Comparison of ENCODE assay signal across 11 cellular contexts in genomic region chr1:94299627-94300552, GRCh38.
DNase-seq lines count a peak whose midpoint lies in the region; ATAC-seq and TF ChIP-seq lines count a peak whose summit lies in the region.
"Had no signal": no experiment of that assay in that cellular context is flagged by ENCODE, and none has a peak within 500 bp of the region (broad histone marks: within the 10 kb centered on the region; RNA-seq: fewer than 3 reads in every experiment).

No MANE protein-coding gene starts in this region.

- ATAC-seq in right lobe of liver = peak; percentile 22 to 67 (median 36)
- no peak for ATAC-seq in GM19351 (IDR thresholded peaks at IDR 0.05; ENCODE audit: unreplicated experiment)
- no peak for ATAC-seq in aorta (ENCODE audit: low FRiP score)

- H3K36me3 ChIP-seq in endodermal cell (ENCODE audit: control insufficient read depth, insufficient read depth, low read length) (no peaks in the 10 kb centered on the region), right lobe of liver (no peaks in the 10 kb centered on the region), vagina (no peaks in the 10 kb centered on the region), aorta (ENCODE audit: control insufficient read depth in 1 of 2, insufficient read depth in 2 of 2, low read length in 1 of 2) (no peaks in the 10 kb centered on the region)
- H3K36me3 ChIP-seq: ovary had no signal

- H3K27ac Mint-ChIP-seq in endodermal cell = peak overlapping the region; percentile 59

- no peak overlapping the region for H3K9ac ChIP-seq in endodermal cell (ENCODE audit: extremely low read depth, low read length, poor library complexity, severe bottlenecking)

- 71 to 84% methylated on average over 1 to 6 of the region's 6 CpGs for WGBS in endodermal cell (ENCODE audit: insufficient coverage in 1 of 2, insufficient read length in 1 of 2), 2 experiments
- WGBS in right lobe of liver (ENCODE audit: insufficient coverage, low coverage, low lambda C conversion rate, missing lambda C conversion rate) = 43% methylated on average over 5 of the region's 6 CpGs
- 43% methylated on average over 6 of the region's 6 CpGs for WGBS in aorta, 2 donors

- intact Hi-C loops in right lobe of liver (cut with DNase I) = no loop called here
- intact Hi-C loops in vagina (cut with DNase I) = no loop called here
- intact Hi-C loops in aorta (cut with DNase I) = no loop called here

- DNase-seq in NCI-H2171 treated with DMSO at 0.1 percent for 48 hours (lab: John Stamatoyannopoulos, UW) = peak; percentile 11
- DNase-seq in NCI-H2171 (lab: John Stamatoyannopoulos, UW) = no peak
- DNase-seq in endodermal cell = peak; percentile 81
- DNase-seq in right lobe of liver = no peak
- DNase-seq in vagina (ENCODE audit: extremely low spot score in 2 of 2) = no peak
- DNase-seq in T-helper 9 cell = no peak
- DNase-seq in aorta = no peak
- DNase-seq: activated CD4-positive, alpha-beta T cell treated with anti-CD3 and anti-CD28 coated beads for 48 hours; NCI-H2107; ovary had no signal

- no peak for TF ChIP-seq CTCF in endodermal cell (conservative IDR thresholded peaks at IDR 0.05)
- TF ChIP-seq CTCF in right lobe of liver (IDR thresholded peaks at IDR 0.05) = no peak
- no peak for TF ChIP-seq CTCF in vagina (IDR thresholded peaks at IDR 0.05)

- H3K27me3 ChIP-seq in endodermal cell (ENCODE audit: control insufficient read depth, insufficient read depth, low read length, poor library complexity, severe bottlenecking) = peaks cover under 1% of the 10 kb centered on the region
- no peaks in the 10 kb centered on the region for H3K27me3 ChIP-seq in right lobe of liver
- no peaks in the 10 kb centered on the region for H3K27me3 ChIP-seq in vagina
- no peaks in the 10 kb centered on the region for H3K27me3 ChIP-seq in aorta (ENCODE audit: control insufficient read depth in 1 of 2, insufficient read depth in 2 of 2, low read length in 1 of 2)
- H3K27me3 ChIP-seq: ovary had no signal

- no peaks in the 10 kb centered on the region for H3K27me3 Mint-ChIP-seq in endodermal cell (ENCODE audit: insufficient read depth)

- H3K9me3 Mint-ChIP-seq in endodermal cell = no peaks in the 10 kb centered on the region

- peaks cover 10% of the 10 kb centered on the region for H3K4me1 Mint-ChIP-seq in endodermal cell

- no peaks in the 10 kb centered on the region for H3K9me3 ChIP-seq in endodermal cell (ENCODE audit: control insufficient read depth, low read length)
- no peaks in the 10 kb centered on the region for H3K9me3 ChIP-seq in right lobe of liver
- H3K9me3 ChIP-seq in vagina = no peaks in the 10 kb centered on the region
- no peaks in the 10 kb centered on the region for H3K9me3 ChIP-seq in aorta (ENCODE audit: control insufficient read depth, low read length)
- H3K9me3 ChIP-seq: ovary had no signal

- no peak for TF ChIP-seq POLR2A in right lobe of liver (IDR thresholded peaks at IDR 0.05)
- no peak for TF ChIP-seq POLR2A in vagina (IDR thresholded peaks at IDR 0.05)

- H3K4me3 ChIP-seq in endodermal cell (ENCODE audit: low read length) = no peak overlapping the region
- H3K4me3 ChIP-seq in right lobe of liver = no peak overlapping the region
- H3K4me3 ChIP-seq in vagina = no peak overlapping the region
- no peak overlapping the region for H3K4me3 ChIP-seq in aorta (ENCODE audit: low read length in 2 of 2)
- H3K4me3 ChIP-seq: ovary had no signal

- no peak overlapping the region for H3K4me3 Mint-ChIP-seq in endodermal cell

- H3K27ac ChIP-seq in endodermal cell (ENCODE audit: low read depth, low read length) (no peak overlapping the region), right lobe of liver (peak overlapping the region in 1 of 3 donors; percentile 52), vagina (peak overlapping the region; percentile 77), aorta (ENCODE audit: low read depth in 1 of 2, low read length in 2 of 2) (no peak overlapping the region)

- H3K36me3 Mint-ChIP-seq in endodermal cell (ENCODE audit: low read depth) = no peaks in the 10 kb centered on the region

- H3K4me1 ChIP-seq in endodermal cell (ENCODE audit: control insufficient read depth, insufficient read depth, low read length) (peaks cover 6% of the 10 kb centered on the region), right lobe of liver (peaks cover 0 to 34% (median 11%) of the 10 kb centered on the region in 4 donors), vagina (peaks cover 22% of the 10 kb centered on the region), aorta (ENCODE audit: control insufficient read depth in 1 of 2, insufficient read depth in 2 of 2, low read length in 2 of 2) (peaks cover 0 to 4% of the 10 kb centered on the region in 2 donors)

Comparison
In these comparisons a context has a peak if more than half of its experiments do, and no peak if none do; other contexts are left out.
1. DNase-seq: peak in NCI-H2171 treated with DMSO at 0.1 percent for 48 hours (single experiment) and endodermal cell (single experiment); none in NCI-H2171 (single experiment), right lobe of liver (0 of 3), vagina (0 of 2), T-helper 9 cell (single experiment) and aorta (0 of 2).
2. ATAC-seq: peak in right lobe of liver (4 of 4); none in GM19351 (single experiment) and aorta (single experiment).